In the genomic region with DNA sequence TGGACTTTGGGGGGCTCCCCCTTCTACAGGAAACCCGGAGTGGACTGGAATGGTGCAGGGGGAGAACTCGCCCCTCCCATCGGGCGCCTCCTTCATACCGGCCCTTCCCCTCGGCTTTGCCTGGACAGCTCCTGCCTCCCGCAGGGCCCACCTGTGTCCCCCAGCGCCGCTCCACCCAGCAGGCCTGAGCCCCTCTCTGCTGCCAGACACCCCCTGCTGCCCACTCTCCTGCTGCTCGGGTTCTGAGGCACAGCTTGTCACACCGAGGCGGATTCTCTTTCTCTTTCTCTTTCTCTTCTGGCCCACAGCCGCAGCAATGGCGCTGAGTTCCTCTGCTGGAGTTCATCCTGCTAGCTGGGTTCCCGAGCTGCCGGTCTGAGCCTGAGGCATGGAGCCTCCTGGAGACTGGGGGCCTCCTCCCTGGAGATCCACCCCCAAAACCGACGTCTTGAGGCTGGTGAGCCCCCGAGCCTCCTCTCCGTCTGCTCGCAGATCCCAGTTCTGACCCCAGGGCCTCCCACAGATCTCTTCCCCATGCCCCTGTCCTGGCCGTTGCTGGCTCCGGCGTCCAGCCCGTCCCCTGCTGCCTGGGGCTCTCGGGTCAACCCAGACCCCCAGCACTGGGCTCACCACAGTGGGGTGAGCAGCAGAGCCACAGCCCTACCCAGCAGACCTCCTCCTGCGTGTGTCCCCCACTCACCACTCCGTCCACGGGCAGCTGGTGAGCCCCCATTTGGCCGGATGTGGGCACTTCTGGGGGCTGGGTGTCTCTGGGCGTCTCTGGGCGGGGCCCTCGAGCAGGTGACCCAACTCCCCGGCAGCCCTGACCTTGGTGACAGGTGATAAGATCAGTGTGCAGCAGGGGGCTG, we compare ENCODE assay signal across 8 cellular contexts. TPM values are rescaled to one million over a fixed set of nuclear protein-coding genes. Genes with fewer than 3 reads are reported as not detected.
DNase-seq lines count a peak whose midpoint lies in the region; ATAC-seq and TF ChIP-seq lines count a peak whose summit lies in the region.

TNFRSF14 (plus strand) TSS at position 95 of the 869 bp plus-strand sequence; CDS start at position 389, 294 bp downstream.

- H3K4me2 ChIP-seq in IMR-90 (ENCODE audit: low read depth, low read length) = peak within 1 kb of the TSS; percentile 90
- no peak within 1 kb of the TSS for H3K4me2 ChIP-seq in mesendoderm (ENCODE audit: low read length)

- TF ChIP-seq POLR2A in IMR-90 (IDR thresholded peaks at IDR 0.05; ENCODE audit: low read depth, low read length) = no peak

- H3K27ac ChIP-seq in IMR-90 (ENCODE audit: insufficient read depth, low read length) = peak within 1 kb of the TSS; percentile 36; the same call in 1 of the 2 replicates
- peak within 1 kb of the TSS; percentile 86 for H3K27ac ChIP-seq in colonic mucosa
- no peak within 1 kb of the TSS for H3K27ac ChIP-seq in mesendoderm (ENCODE audit: low read depth, low read length)

- H3K36me3 Mint-ChIP-seq in stimulated activated naive B cell treated with anti-CD40 and anti-IgM and Interleukin-4, amounts not matched to agents 10 μg/mL and 1 μg/mL and 100 μg/mL, for 72 hours = peaks cover 56 to 62% of the 10 kb centered on the region in 2 donors

- peak within 1 kb of the TSS; percentile 99 to 100 for H3K4me3 Mint-ChIP-seq in stimulated activated naive B cell treated with anti-CD40 and anti-IgM and Interleukin-4, amounts not matched to agents 10 μg/mL and 1 μg/mL and 100 μg/mL, for 72 hours

- dilution Hi-C loops in IMR-90 (cut with HindIII; ENCODE audit: low sequenced_read_pairs, unreplicated experiment) = no loop called here

- in situ Hi-C loops in IMR-90 (cut with MboI; ENCODE audit: low sequenced_read_pairs) = no loop called here

- H2BK5ac ChIP-seq in IMR-90 (ENCODE audit: low read depth, low read length, poor library complexity, severe bottlenecking) (peak within 1 kb of the TSS; percentile 47), mesendoderm (ENCODE audit: low read length) (no peak within 1 kb of the TSS)

- peak within 1 kb of the TSS; percentile 47 for H2AK9ac ChIP-seq in IMR-90 (replicated peaks; ENCODE audit: low read depth, low read length, poor library complexity)

- no TSS peak for BruUV-seq in IMR-90 (replicated peaks; lab: Mats Ljungman, UMichigan)

- H3K79me1 ChIP-seq in IMR-90 (ENCODE audit: low read depth in 1 of 2, low read length in 2 of 2) = no peaks in the 10 kb centered on the region
- no peaks in the 10 kb centered on the region for H3K79me1 ChIP-seq in mesendoderm (ENCODE audit: low read length)

- H3K4me1 ChIP-seq in IMR-90 (ENCODE audit: control insufficient read depth, insufficient read depth, low read length) (no peaks in the 10 kb centered on the region), colonic mucosa (peaks cover 4% of the 10 kb centered on the region), mesendoderm (ENCODE audit: control insufficient read depth, low read depth, low read length) (no peaks in the 10 kb centered on the region)

- H3K36me3 ChIP-seq in IMR-90 (ENCODE audit: control insufficient read depth, insufficient read depth, low read length) (no peaks in the 10 kb centered on the region), colonic mucosa (peaks cover 16% of the 10 kb centered on the region), mesendoderm (ENCODE audit: control insufficient read depth, insufficient read depth, low read length) (no peaks in the 10 kb centered on the region)

- intact Hi-C loops in IMR-90 (cut with micrococcal nuclease) (loop anchor here (1.0 kb wide), 1 partner anchor 87 kb away; no protein-coding TSS in a partner anchor), colonic mucosa (cut with DNase I) (no loop called here)

- H2AFZ ChIP-seq in IMR-90 (replicated peaks; ENCODE audit: low read length, poor library complexity) = peak within 1 kb of the TSS; percentile 98

- peak within 1 kb of the TSS; percentile 24 for H2BK120ac ChIP-seq in IMR-90 (ENCODE audit: low read depth, low read length)
- H2BK120ac ChIP-seq in mesendoderm (ENCODE audit: low read depth, low read length) = no peak within 1 kb of the TSS

- peak within 1 kb of the TSS; percentile 58; the same call in 1 of the 2 replicates for H2BK20ac ChIP-seq in IMR-90 (ENCODE audit: low read depth, low read length)

- CTCF ChIA-PET in IMR-90 (lab: Yijun Ruan, JAX) = no interaction called here

- peak within 1 kb of the TSS; percentile 89 for H3K14ac ChIP-seq in IMR-90 (replicated peaks; ENCODE audit: low read depth, low read length)

- peak within 1 kb of the TSS; percentile 44 for H3K4me3 ChIP-seq in IMR-90 (ENCODE audit: insufficient read depth, low read depth, low read length)
- peak within 1 kb of the TSS; percentile 51 for H3K4me3 ChIP-seq in colonic mucosa
- H3K4me3 ChIP-seq in mesendoderm (ENCODE audit: low read length) = no peak within 1 kb of the TSS

- H3K9ac ChIP-seq in IMR-90 (ENCODE audit: low read depth, low read length) = peak within 1 kb of the TSS; percentile 70
- H3K9ac ChIP-seq in colonic mucosa (ENCODE audit: low read depth in 2 of 2, low read length in 2 of 2) = peak within 1 kb of the TSS; percentile 82 to 100
- no peak within 1 kb of the TSS for H3K9ac ChIP-seq in mesendoderm (ENCODE audit: low read length)

- H4K5ac ChIP-seq in IMR-90 (ENCODE audit: low read depth, low read length) (peak within 1 kb of the TSS; percentile 78), mesendoderm (ENCODE audit: low read length) (no peak within 1 kb of the TSS)

- peak within 1 kb of the TSS; percentile 58 for H4K91ac ChIP-seq in IMR-90 (ENCODE audit: insufficient read depth, low read depth, low read length)

- ATAC-seq in IMR-90 (ENCODE audit: low read depth) = peak; percentile 79
- ATAC-seq in stimulated activated naive B cell treated with anti-CD40 and anti-IgM and Interleukin-4, amounts not matched to agents 10 μg/mL and 1 μg/mL and 100 μg/mL, for 72 hours (replicated peaks) = peak; percentile 59 to 61

- H3K9me3 ChIP-seq in IMR-90 (ENCODE audit: control insufficient read depth, insufficient read depth, low read length) (no peaks in the 10 kb centered on the region), colonic mucosa (no peaks in the 10 kb centered on the region)

- H2AK5ac ChIP-seq in IMR-90 (ENCODE audit: low read depth, low read length) (peak within 1 kb of the TSS; percentile 59; the same call in 1 of the 2 replicates), mesendoderm (ENCODE audit: low read length) (no peak within 1 kb of the TSS)

- H3K23ac ChIP-seq in IMR-90 (ENCODE audit: low read depth, low read length) = peak within 1 kb of the TSS; percentile 1; the same call in 1 of the 2 replicates
- H3K23ac ChIP-seq in mesendoderm (ENCODE audit: low read length) = no peak within 1 kb of the TSS

- peak within 1 kb of the TSS; percentile 98 for H3K27ac Mint-ChIP-seq in stimulated activated naive B cell treated with anti-CD40 and anti-IgM and Interleukin-4, amounts not matched to agents 10 μg/mL and 1 μg/mL and 100 μg/mL, for 72 hours

- H3K56ac ChIP-seq in IMR-90 (ENCODE audit: extremely low read depth, insufficient read depth, low read length) (peak within 1 kb of the TSS; percentile 10; the same call in 1 of the 2 replicates), mesendoderm (ENCODE audit: low read length) (peak within 1 kb of the TSS; percentile 15)

- POLR2A ChIA-PET in IMR-90 (lab: Charles Lee; ENCODE audit: unreplicated experiment) = no interaction called here

- no peak for TF ChIP-seq RAD21 in IMR-90 (IDR thresholded peaks at IDR 0.05; ENCODE audit: low read length)

- no peaks in the 10 kb centered on the region for H3K79me2 ChIP-seq in mesendoderm (ENCODE audit: control insufficient read depth, insufficient read depth, low read length)

- H2BK15ac ChIP-seq in IMR-90 (ENCODE audit: low read depth, low read length) (peak within 1 kb of the TSS; percentile 61; the same call in 1 of the 3 replicates), mesendoderm (replicated peaks; ENCODE audit: low read depth) (no peak within 1 kb of the TSS)

- H3K27me3 ChIP-seq in IMR-90 (ENCODE audit: control insufficient read depth, insufficient read depth, low read length) (no peaks in the 10 kb centered on the region; the same call in 1 of the 2 replicates), colonic mucosa (no peaks in the 10 kb centered on the region), mesendoderm (ENCODE audit: insufficient read depth, low read length, poor library complexity) (no peaks in the 10 kb centered on the region)

- no peak for DNase-seq in AG09319 (ENCODE audit: extremely low read depth, low read depth)
- peak; percentile 96 for DNase-seq in GM19238 (ENCODE audit: insufficient read length, low spot score)
- DNase-seq in IMR-90 = peak; percentile 35
- peak; percentile 71 for DNase-seq in activated CD4-positive, CD25-positive, alpha-beta regulatory T cell treated with anti-CD3 and anti-CD28 coated beads, Interleukin-2, amount 50 U/mL, for 72 hours
- DNase-seq in colonic mucosa = peak; percentile 84
- no peak for DNase-seq in mesendoderm
- no peak for DNase-seq in stimulated activated naive B cell treated with anti-CD40 and anti-IgM and Interleukin-4, amounts not matched to agents 10 μg/mL and 1 μg/mL and 100 μg/mL, for 72 hours
- no peak for DNase-seq in GF-D8 (lab: John Stamatoyannopoulos, UW)

- H4K8ac ChIP-seq in IMR-90 (ENCODE audit: low read depth in 2 of 2, low read length in 2 of 2) = peak within 1 kb of the TSS; percentile 80 to 88
- no peak within 1 kb of the TSS for H4K8ac ChIP-seq in mesendoderm (ENCODE audit: low read depth, low read length)

- H3K18ac ChIP-seq in IMR-90 (ENCODE audit: low read depth, low read length) (peak within 1 kb of the TSS; percentile 71; the same call in 1 of the 2 replicates), mesendoderm (ENCODE audit: low read length) (no peak within 1 kb of the TSS)

- no peaks in the 10 kb centered on the region for H4K20me1 ChIP-seq in IMR-90 (ENCODE audit: insufficient read depth, low read length)

- H3K4me1 Mint-ChIP-seq in stimulated activated naive B cell treated with anti-CD40 and anti-IgM and Interleukin-4, amounts not matched to agents 10 μg/mL and 1 μg/mL and 100 μg/mL, for 72 hours = peaks cover 53 to 82% of the 10 kb centered on the region in 2 donors

- H3K9me1 ChIP-seq in IMR-90 (ENCODE audit: insufficient read depth, low read length) = no peaks in the 10 kb centered on the region

- H3K4ac ChIP-seq in IMR-90 (ENCODE audit: low read depth, low read length) (peak within 1 kb of the TSS; percentile 93), mesendoderm (ENCODE audit: low read depth, low read length) (no peak within 1 kb of the TSS)

- WGBS in IMR-90 (ENCODE audit: extremely low coverage in 2 of 2, insufficient read length in 1 of 2), 2 experiments = 26% methylated on average over 15 of the region's 34 CpGs; no CpG with 5 or more reads in 1 of the 2 experiments
- WGBS in mesendoderm (ENCODE audit: extremely low coverage, insufficient coverage, low lambda C conversion rate) = no CpG with 5 or more reads among the region's 34 CpGs

- H3K27me3 Mint-ChIP-seq in stimulated activated naive B cell treated with anti-CD40 and anti-IgM and Interleukin-4, amounts not matched to agents 10 μg/mL and 1 μg/mL and 100 μg/mL, for 72 hours = no peaks in the 10 kb centered on the region

- H3K9me3 Mint-ChIP-seq in stimulated activated naive B cell treated with anti-CD40 and anti-IgM and Interleukin-4, amounts not matched to agents 10 μg/mL and 1 μg/mL and 100 μg/mL, for 72 hours = no peaks in the 10 kb centered on the region

- TF ChIP-seq CTCF in AG09319 (IDR thresholded peaks at IDR 0.05; ENCODE audit: low read depth, low read length) (peak; percentile 6), IMR-90 (conservative IDR thresholded peaks at IDR 0.05; ENCODE audit: low read depth, low read length) (peak; percentile 7; the same call in 1 of the 2 replicates), colonic mucosa (IDR thresholded peaks at IDR 0.05) (no peak)

RNA-seq across cellular contexts. Expression of gene TNFRSF14, which starts in this region (rescaled TPM):
- total RNA-seq in IMR-90 (2012; rRNA removed) = 1.3 and 1.7 TPM in 2 replicates
- 4.2 and 4.6 TPM in 2 replicates for polyA plus RNA-seq in IMR-90 (2012; rRNA removed)
- 3.1 and 5.7 TPM in 2 replicates for polyA plus RNA-seq in IMR-90 (2012; cell fraction: cytosol; rRNA removed)
- polyA plus RNA-seq in IMR-90 (2012; cell fraction: nucleus; rRNA removed; ENCODE audit: low replicate concordance) = 32.3 and 65.2 TPM in 2 replicates
- total RNA-seq in colonic mucosa = 100 to 1,000 TPM; 111 to 145 TPM
- 0.08 TPM for polyA plus RNA-seq in mesendoderm (2013, experiment 1 of 2)
- 0.04 TPM for polyA plus RNA-seq in mesendoderm (2013, experiment 2 of 2)

Comparison
In these comparisons a context has a peak if more than half of its experiments do, and no peak if none do; other contexts are left out.
1. RNA of gene TNFRSF14 (total RNA-seq): 111 to 145 TPM in colonic mucosa; 1.3 to 1.7 TPM in IMR-90; every median in the first group is over 10 times any median in the second.
2. DNase-seq: peak in GM19238 (single experiment), IMR-90 (single experiment), activated CD4-positive, CD25-positive, alpha-beta regulatory T cell treated with anti-CD3 and anti-CD28 coated beads, Interleukin-2, amount 50 U/mL, for 72 hours (single experiment) and colonic mucosa (single experiment); none in AG09319 (single experiment), mesendoderm (single experiment), stimulated activated naive B cell treated with anti-CD40 and anti-IgM and Interleukin-4, amounts not matched to agents 10 μg/mL and 1 μg/mL and 100 μg/mL, for 72 hours (single experiment) and GF-D8 (single experiment).